ENCODE assay signal across 20 cellular contexts in the genomic region with DNA sequence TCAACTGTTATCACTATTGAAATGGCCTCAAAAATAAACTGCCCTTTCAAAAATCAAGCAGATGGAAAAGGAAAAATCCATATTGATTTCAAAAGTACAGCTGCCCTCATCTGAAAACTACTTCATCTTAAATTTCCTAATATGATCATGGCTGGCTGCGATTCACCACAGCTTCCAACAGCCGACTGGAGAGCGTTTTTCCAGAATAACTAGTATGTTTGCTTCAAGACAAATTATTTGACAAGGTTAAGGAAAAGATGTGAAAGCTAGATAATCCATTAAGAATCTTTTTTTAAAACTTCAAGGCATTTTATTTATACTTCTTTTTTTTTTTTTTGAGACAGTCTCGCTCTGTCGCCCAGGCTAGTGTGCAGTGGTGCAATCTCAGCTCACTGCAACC. TPM values are rescaled to one million over a fixed set of nuclear protein-coding genes. Genes with fewer than 3 reads are reported as not detected.
DNase-seq lines count a peak whose midpoint lies in the region; ATAC-seq, FAIRE-seq and TF ChIP-seq lines count a peak whose summit lies in the region.
"Had no signal": no experiment of that assay in that cellular context is flagged by ENCODE, and none has a peak within 500 bp of the region (broad histone marks: within the 10 kb centered on the region; RNA-seq: fewer than 3 reads in every experiment).

No MANE protein-coding gene starts in this region.

- no peak overlapping the region for H3K4me3 ChIP-seq in Karpas-422 (ENCODE audit: low read length)
- H3K4me3 ChIP-seq in K562, result no peak overlapping the region
- H3K4me3 ChIP-seq in suprapubic skin, result no peak overlapping the region
- H3K4me3 ChIP-seq in coronary artery, result no peak overlapping the region

- no peak for TF ChIP-seq RAD21 in K562 (CRISPR knock-in tag; conservative IDR thresholded peaks at IDR 0.05 in 1 of 2, IDR thresholded peaks at IDR 0.05 in 1 of 2)

- peaks cover 14% of the 10 kb centered on the region for H3K4me1 Mint-ChIP-seq in nephron

- peak; percentile 31 for DNase-seq in Karpas-422
- no peak for DNase-seq in K562 (ENCODE audit: extremely low read depth in 1 of 4, low spot score in 3 of 4)
- peak in 1 of 2 donors; percentile 15 for DNase-seq in suprapubic skin (ENCODE audit: low spot score in 2 of 2)
- no peak for DNase-seq in coronary artery (ENCODE audit: low spot score)
- no peak for DNase-seq in posterior cingulate gyrus
- no peak for DNase-seq in DMS 273 treated with DMSO at 0.1 percent for 48 hours (lab: John Stamatoyannopoulos, UW)
- no peak for DNase-seq in GF-D8 (lab: John Stamatoyannopoulos, UW)
- DNase-seq: ACHN; BE2C; CD4-positive, alpha-beta memory T cell; DND-41; EL; H9 had no signal

- peaks cover 5% of the 10 kb centered on the region for H3K79me2 ChIP-seq in Karpas-422 (ENCODE audit: low read length)
- H3K79me2 ChIP-seq in K562 (ENCODE audit: control insufficient read depth, insufficient read depth, low read length), result peaks cover 9% of the 10 kb centered on the region

- H3K27ac ChIP-seq in Karpas-422 (ENCODE audit: low read length) (no peak overlapping the region), K562 (ENCODE audit: extremely low read depth, low read depth, low read length) (no peak overlapping the region), suprapubic skin (peak overlapping the region; percentile 98), coronary artery (no peak overlapping the region)
- H3K27ac ChIP-seq: KMS-11 had no signal

- H3K9me2 ChIP-seq in Karpas-422 (replicated peaks; ENCODE audit: insufficient read depth, low read length), result no peaks in the 10 kb centered on the region

- H4K20me1 ChIP-seq in Karpas-422 (ENCODE audit: insufficient read depth, low read depth, low read length) (no peaks in the 10 kb centered on the region), K562 (replicated peaks; ENCODE audit: control insufficient read depth, insufficient read depth, low read length) (no peaks in the 10 kb centered on the region)

- intact Hi-C loops in K562 (cut with micrococcal nuclease) (no loop called here), posterior cingulate gyrus (cut with DNase I) (no loop called here)

- H2AFZ ChIP-seq in Karpas-422 (ENCODE audit: low read length), result no peak overlapping the region
- no peak overlapping the region for H2AFZ ChIP-seq in K562 (ENCODE audit: low read depth, low read length)

- peaks cover 3% of the 10 kb centered on the region for H3K27me3 Mint-ChIP-seq in nephron (ENCODE audit: low read depth)
- H3K27me3 Mint-ChIP-seq: CD4-positive, alpha-beta memory T cell had no signal

- H3K4me2 ChIP-seq in Karpas-422 (ENCODE audit: low read depth, low read length, poor library complexity, severe bottlenecking) (no peak overlapping the region), K562 (ENCODE audit: insufficient read depth, low read length) (no peak overlapping the region)
- H3K4me2 ChIP-seq: KMS-11 had no signal

- H3K9ac ChIP-seq in Karpas-422 (ENCODE audit: low read length) (no peak overlapping the region), K562 (ENCODE audit: insufficient read depth in 1 of 2, low read depth in 2 of 2, low read length in 2 of 2) (no peak overlapping the region)
- H3K9ac ChIP-seq: KMS-11 had no signal

- CTCF ChIA-PET in K562 (lab: Yijun Ruan, JAX; ENCODE audit: low intra/inter-chr PET ratio), result no interaction called here

- no peaks in the 10 kb centered on the region for H3K9me3 Mint-ChIP-seq in nephron
- H3K9me3 Mint-ChIP-seq: CD14-positive monocyte, H9 had no signal

- 84% methylated on average over 5 of the region's 5 CpGs for WGBS in K562 (ENCODE audit: insufficient coverage, low coverage, missing lambda C conversion rate)
- 66% methylated on average over 5 of the region's 5 CpGs for WGBS in suprapubic skin

- TF ChIP-seq EP300 in K562 (IDR thresholded peaks at IDR 0.05; ENCODE audit: low read length) (no peak), suprapubic skin (IDR thresholded peaks at IDR 0.05) (no peak)

- H3K36me3 ChIP-seq in Karpas-422 (ENCODE audit: insufficient read depth, low read length), result no peaks in the 10 kb centered on the region
- no peaks in the 10 kb centered on the region for H3K36me3 ChIP-seq in K562 (ENCODE audit: control insufficient read depth, insufficient read depth, low read length)
- H3K36me3 ChIP-seq in suprapubic skin, result no peaks in the 10 kb centered on the region
- H3K36me3 ChIP-seq: BE2C had no signal

- no peak for FAIRE-seq in K562 (lab: Jason Lieb, UNC)
- FAIRE-seq: A204.1, GM12891, GM18507, H1 had no signal

- H3K27ac Mint-ChIP-seq in nephron, result no peak overlapping the region
- H3K27ac Mint-ChIP-seq: CD14-positive monocyte; CD4-positive, alpha-beta memory T cell; H9 had no signal

- H3K4me3 Mint-ChIP-seq in nephron, result peak overlapping the region in 2 of 3 experiments; percentile 3 to 32
- H3K4me3 Mint-ChIP-seq: CD14-positive monocyte, H9 had no signal

- TF ChIP-seq CTCF in K562 (IDR thresholded peaks at IDR 0.05 in 2 of 3, conservative IDR thresholded peaks at IDR 0.05 in 1 of 3; ENCODE audit: insufficient read depth in 2 of 3, low read depth in 1 of 3, low read length in 3 of 3) (no peak), nephron (IDR thresholded peaks at IDR 0.05; ENCODE audit: unreplicated experiment in 3 of 3) (no peak), suprapubic skin (IDR thresholded peaks at IDR 0.05) (no peak), coronary artery (IDR thresholded peaks at IDR 0.05) (no peak)

- no peaks in the 10 kb centered on the region for H3K36me3 Mint-ChIP-seq in nephron (ENCODE audit: low read depth)
- H3K36me3 Mint-ChIP-seq: CD14-positive monocyte had no signal

- no peaks in the 10 kb centered on the region for H3K9me1 ChIP-seq in K562 (ENCODE audit: control insufficient read depth, insufficient read depth, low read length)

- H3K27me3 ChIP-seq in Karpas-422 (ENCODE audit: low read length), result no peaks in the 10 kb centered on the region
- H3K27me3 ChIP-seq in K562 (ENCODE audit: control insufficient read depth in 2 of 2, insufficient read depth in 2 of 2, low read length in 2 of 2), result no peaks in the 10 kb centered on the region
- H3K27me3 ChIP-seq in suprapubic skin, result no peaks in the 10 kb centered on the region
- H3K27me3 ChIP-seq: BE2C had no signal

- no peak for TF ChIP-seq POLR2A in K562 (conservative IDR thresholded peaks at IDR 0.05)
- TF ChIP-seq POLR2A in suprapubic skin (IDR thresholded peaks at IDR 0.05), result no peak

- POLR2A ChIA-PET in K562 (lab: Yijun Ruan, JAX), result interaction anchor here (0.8 to 1.6 kb wide), 4 partner anchors 8 to 15 kb away, joined by 3 to 6 read pairs (median 4); no protein-coding TSS in a partner anchor

- in situ Hi-C loops in K562 (cut with MboI), result no loop called here

- H3K4me1 ChIP-seq in Karpas-422 (ENCODE audit: low read length) (peaks cover 15% of the 10 kb centered on the region), K562 (replicated peaks in 1 of 2; ENCODE audit: control insufficient read depth in 2 of 2, insufficient read depth in 2 of 2, low read length in 2 of 2) (peaks cover 5 to 18% of the 10 kb centered on the region in 2 experiments; a peak in 3 of 5 replicates), suprapubic skin (peaks cover 29% of the 10 kb centered on the region)

- no TSS peak for BruUV-seq in K562 (replicated peaks; lab: Mats Ljungman, UMichigan)

- H3K9me3 ChIP-seq in Karpas-422 (ENCODE audit: low read length) (no peaks in the 10 kb centered on the region), K562 (replicated peaks; ENCODE audit: control insufficient read depth, insufficient read depth, low read depth, low read length) (no peaks in the 10 kb centered on the region), suprapubic skin (no peaks in the 10 kb centered on the region)
- H3K9me3 ChIP-seq: BE2C had no signal

- ATAC-seq in K562, result no peak

TF ChIP-seq in K562, 482 proteins besides CTCF, POLR2A, EP300 and RAD21 (continues in another document):
- no peak for TF ChIP-seq ZNF561 (CRISPR knock-in tag; conservative IDR thresholded peaks at IDR 0.05)

RNA-seq across cellular contexts. Expression of a gene that starts 4.1 kb away (rescaled TPM):
- 12.9 and 36.1 TPM in 2 replicates for total RNA-seq in Karpas-422 (2014; rRNA removed; shearing (Covaris generic); ENCODE audit: low replicate concordance)
- total RNA-seq in K562 (2011; cell fraction: chromatin; rRNA removed; ENCODE audit: low replicate concordance), result 73.6 and 117 TPM in 2 replicates
- 48.4 and 49.3 TPM in 2 replicates for total RNA-seq in K562 (2011; cell fraction: nucleolus; rRNA removed)
- total RNA-seq in K562 (2011; cell fraction: nucleoplasm; rRNA removed), result 95.9 and 98.1 TPM in 2 replicates
- total RNA-seq in K562 (2014; rRNA removed) (26.5 and 38.1 TPM in 2 replicates), K562 (2014; rRNA removed; fragmentation: Illumina TruSeq; extraction: Trizol) (44.0 and 47.2 TPM in 2 replicates), K562 (2015; rRNA removed; fragmentation: Illumina TruSeq; extraction: Trizol) (37.6 and 38.8 TPM in 2 replicates), K562 (2021) (37.2 and 39.3 TPM in 2 replicates), suprapubic skin (100 to 1,000 TPM; 363 to 847 (median 705) TPM)
- polyA plus RNA-seq in K562 (2011; rRNA removed) (57.4 and 95.0 TPM in 2 replicates), K562 (2014; fragmentation: Illumina TruSeq; extraction: Trizol) (56.2 and 70.1 TPM in 2 replicates), K562 (2014; fragmentation: Nextera tagmentation; extraction: Ambion mirVana) (10 to 100 TPM; 12.3 to 20.4 TPM), K562 (2014; rRNA removed) (40.2 and 52.1 TPM in 2 replicates)
- 31.6 and 94.3 TPM in 2 replicates for polyA plus RNA-seq in K562 (2011; cell fraction: cytosol; rRNA removed)
- polyA plus RNA-seq in K562 (2011; cell fraction: nucleus; rRNA removed), result 11.6 and 17.6 TPM in 2 replicates
- 29.1 and 38.0 TPM in 2 replicates for polyA plus RNA-seq in K562 (2012)
- polyA minus RNA-seq in K562 (2011; rRNA and poly(A)+ RNA removed), result 34.0 and 34.5 TPM in 2 replicates
- polyA minus RNA-seq in K562 (2011; cell fraction: cytosol; rRNA and poly(A)+ RNA removed), result 12.3 and 15.7 TPM in 2 replicates
- polyA minus RNA-seq in K562 (2011; cell fraction: nucleus; rRNA and poly(A)+ RNA removed), result 7.4 and 13.0 TPM in 2 replicates
